8 cellular contexts compared by ENCODE assay signal in genomic region chr12:25958254-25959068, GRCh38. TPM values are rescaled to one million over a fixed set of nuclear protein-coding genes. Genes with fewer than 3 reads are reported as not detected.
A peak's percentile ranks its signal among the peaks of the same experiment; 100 is the strongest.
DNase-seq lines count a peak whose midpoint lies in the region; ATAC-seq, FAIRE-seq and TF ChIP-seq lines count a peak whose summit lies in the region.

TSS of gene RASSF8 (plus strand) at chr12:25958682. CDS start at chr12:26055344, 96,662 bp downstream.

- peak; percentile 85 for ATAC-seq in GM19328 (IDR thresholded peaks at IDR 0.05; ENCODE audit: unreplicated experiment)
- peak; percentile 79 for ATAC-seq in HG03342 (IDR thresholded peaks at IDR 0.05; ENCODE audit: unreplicated experiment)
- ATAC-seq in K562: peak; percentile 99

- intact Hi-C loops in Calu3 (cut with micrococcal nuclease; ENCODE audit: unreplicated experiment): no loop called here
- intact Hi-C loops in K562 (cut with micrococcal nuclease): no loop called here

- TF ChIP-seq CTCF in Calu3 (IDR thresholded peaks at IDR 0.05; ENCODE audit: unreplicated experiment) (no peak), K562 (IDR thresholded peaks at IDR 0.05 in 2 of 3, conservative IDR thresholded peaks at IDR 0.05 in 1 of 3; ENCODE audit: insufficient read depth in 2 of 3, low read depth in 1 of 3, low read length in 3 of 3) (no peak), progenitor cell of endocrine pancreas (IDR thresholded peaks at IDR 0.05; ENCODE audit: unreplicated experiment) (peak; percentile 18)

- TF ChIP-seq POLR2A in K562 (conservative IDR thresholded peaks at IDR 0.05): no peak

- BruUV-seq in Calu3 (replicated peaks; lab: Mats Ljungman, UMichigan) (no TSS peak), K562 (replicated peaks; lab: Mats Ljungman, UMichigan) (no TSS peak)

- POLR2A ChIA-PET in K562 (lab: Yijun Ruan, JAX): interaction anchor here (0.6 to 0.7 kb wide), 2 partner anchors 21 to 569 kb away, joined by 3 to 4 read pairs; no protein-coding TSS in a partner anchor

- H3K27ac Mint-ChIP-seq in Calu3 (ENCODE audit: unreplicated experiment) (peak within 1 kb of the TSS; percentile 56), progenitor cell of endocrine pancreas (peak within 1 kb of the TSS; percentile 96)

- no peak within 1 kb of the TSS for H3K27ac ChIP-seq in K562 (ENCODE audit: extremely low read depth, low read depth, low read length)

- H4K20me1 ChIP-seq in K562 (replicated peaks; ENCODE audit: control insufficient read depth, insufficient read depth, low read length): no peaks in the 10 kb centered on the region; the same call in 1 of the 2 replicates

- peak; percentile 80 for DNase-seq in Calu3
- DNase-seq in NT2/D1 (ENCODE audit: low read depth, low spot score): peak; percentile 89
- peak; percentile 64 to 82 (median 80) for DNase-seq in K562 (ENCODE audit: extremely low read depth in 1 of 4, low spot score in 3 of 4)
- DNase-seq in hepatic stellate cell (ENCODE audit: low spot score): peak; percentile 72
- DNase-seq in progenitor cell of endocrine pancreas (ENCODE audit: low spot score, unreplicated experiment): peak; percentile 80
- no peak for DNase-seq in NCI-H446 treated with DMSO at 0.1 percent for 48 hours (lab: John Stamatoyannopoulos, UW)

- no peaks in the 10 kb centered on the region for H3K27me3 Mint-ChIP-seq in Calu3 (ENCODE audit: unreplicated experiment)
- H3K27me3 Mint-ChIP-seq in progenitor cell of endocrine pancreas: peaks cover 2% of the 10 kb centered on the region

- H3K4me1 ChIP-seq in NT2/D1 (ENCODE audit: insufficient read depth, insufficient read length) (peaks cover 3% of the 10 kb centered on the region), K562 (replicated peaks in 1 of 2; ENCODE audit: control insufficient read depth in 2 of 2, insufficient read depth in 2 of 2, low read length in 2 of 2) (peaks cover 0 to 13% of the 10 kb centered on the region in 2 experiments; a peak in 2 of 5 replicates)

- H3K27me3 ChIP-seq in NT2/D1 (ENCODE audit: insufficient read depth, insufficient read length): no peaks in the 10 kb centered on the region
- H3K27me3 ChIP-seq in K562 (ENCODE audit: control insufficient read depth in 2 of 2, insufficient read depth in 2 of 2, low read length in 2 of 2): peaks cover 9 to 14% of the 10 kb centered on the region in 2 experiments

- no peak for FAIRE-seq in K562 (lab: Jason Lieb, UNC)

- TF ChIP-seq EP300 in K562 (IDR thresholded peaks at IDR 0.05; ENCODE audit: low read length): no peak

- H3K4me3 Mint-ChIP-seq in Calu3 (ENCODE audit: low read depth, unreplicated experiment) (peak within 1 kb of the TSS; percentile 82), progenitor cell of endocrine pancreas (ENCODE audit: low read depth) (peak within 1 kb of the TSS; percentile 93)

- no peaks in the 10 kb centered on the region for H3K79me2 ChIP-seq in K562 (ENCODE audit: control insufficient read depth, insufficient read depth, low read length)

- H3K36me3 ChIP-seq in NT2/D1 (ENCODE audit: insufficient read depth, insufficient read length, low read length): peaks cover 24% of the 10 kb centered on the region
- H3K36me3 ChIP-seq in K562 (ENCODE audit: control insufficient read depth, insufficient read depth, low read length): no peaks in the 10 kb centered on the region

- H3K36me3 Mint-ChIP-seq in Calu3 (ENCODE audit: insufficient read depth, unreplicated experiment) (peaks cover 21% of the 10 kb centered on the region), progenitor cell of endocrine pancreas (ENCODE audit: insufficient read depth) (peaks cover 2% of the 10 kb centered on the region)

- peak within 1 kb of the TSS; percentile 72 for H2AFZ ChIP-seq in K562 (ENCODE audit: low read depth, low read length)

- peaks cover 25% of the 10 kb centered on the region for H3K4me1 Mint-ChIP-seq in Calu3 (ENCODE audit: low read depth, unreplicated experiment)
- H3K4me1 Mint-ChIP-seq in progenitor cell of endocrine pancreas (ENCODE audit: low read depth): peaks cover 21% of the 10 kb centered on the region

- in situ Hi-C loops in K562 (cut with MboI): no loop called here

- no peak for TF ChIP-seq RAD21 in K562 (CRISPR knock-in tag; conservative IDR thresholded peaks at IDR 0.05 in 1 of 2, IDR thresholded peaks at IDR 0.05 in 1 of 2)

- H3K4me2 ChIP-seq in K562 (ENCODE audit: insufficient read depth, low read length): peak within 1 kb of the TSS; percentile 58

- no peaks in the 10 kb centered on the region for H3K9me3 Mint-ChIP-seq in Calu3 (ENCODE audit: low read depth, unreplicated experiment)
- H3K9me3 Mint-ChIP-seq in progenitor cell of endocrine pancreas (ENCODE audit: low read depth): no peaks in the 10 kb centered on the region

- CTCF ChIA-PET in Calu3 (lab: Charles Lee) (no interaction called here), K562 (lab: Yijun Ruan, JAX; ENCODE audit: low intra/inter-chr PET ratio) (no interaction called here)

- H3K9me1 ChIP-seq in K562 (ENCODE audit: control insufficient read depth, insufficient read depth, low read length): no peaks in the 10 kb centered on the region

- peak within 1 kb of the TSS; percentile 93 for H3K9ac ChIP-seq in NT2/D1 (ENCODE audit: insufficient read length, low read depth)
- peak within 1 kb of the TSS; percentile 25 to 85; a peak in 3 of 4 replicates for H3K9ac ChIP-seq in K562 (ENCODE audit: insufficient read depth in 1 of 2, low read depth in 2 of 2, low read length in 2 of 2)

- H3K9me3 ChIP-seq in NT2/D1 (ENCODE audit: insufficient read depth, low read length) (peaks cover 12% of the 10 kb centered on the region), K562 (replicated peaks; ENCODE audit: control insufficient read depth, insufficient read depth, low read depth, low read length) (no peaks in the 10 kb centered on the region)

- 2% methylated on average over 51 of the region's 140 CpGs for WGBS in K562 (ENCODE audit: insufficient coverage, low coverage, missing lambda C conversion rate)

- peak within 1 kb of the TSS; percentile 89 for H3K4me3 ChIP-seq in NT2/D1 (ENCODE audit: insufficient read length, low read depth)
- peak within 1 kb of the TSS; percentile 48 for H3K4me3 ChIP-seq in K562

TF ChIP-seq in K562, 482 proteins besides CTCF, POLR2A, EP300 and RAD21 (continues in another document):
- TF ChIP-seq LEF1 (IDR thresholded peaks at IDR 0.05): no peak
- TF ChIP-seq HIVEP1 (CRISPR knock-in tag; IDR thresholded peaks at IDR 0.05): no peak
- peak; percentile 67; the same call in 1 of the 2 replicates for TF ChIP-seq CTBP1 (IDR thresholded peaks at IDR 0.05; ENCODE audit: borderline replicate concordance)
- no peak for TF ChIP-seq ADNP (tag; IDR thresholded peaks at IDR 0.05)
- TF ChIP-seq ZNF77 (CRISPR knock-in tag; IDR thresholded peaks at IDR 0.05): no peak
- no peak for TF ChIP-seq ZNF76 (CRISPR knock-in tag; IDR thresholded peaks at IDR 0.05; ENCODE audit: borderline replicate concordance)
- TF ChIP-seq, protein P1, sequence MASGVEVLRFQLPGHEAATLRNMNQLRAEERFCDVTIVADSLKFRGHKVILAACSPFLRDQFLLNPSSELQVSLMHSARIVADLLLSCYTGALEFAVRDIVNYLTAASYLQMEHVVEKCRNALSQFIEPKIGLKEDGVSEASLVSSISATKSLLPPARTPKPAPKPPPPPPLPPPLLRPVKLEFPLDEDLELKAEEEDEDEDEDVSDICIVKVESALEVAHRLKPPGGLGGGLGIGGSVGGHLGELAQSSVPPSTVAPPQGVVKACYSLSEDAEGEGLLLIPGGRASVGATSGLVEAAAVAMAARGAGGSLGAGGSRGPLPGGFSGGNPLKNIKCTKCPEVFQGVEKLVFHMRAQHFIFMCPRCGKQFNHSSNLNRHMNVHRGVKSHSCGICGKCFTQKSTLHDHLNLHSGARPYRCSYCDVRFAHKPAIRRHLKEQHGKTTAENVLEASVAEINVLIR (CRISPR knock-in tag; IDR thresholded peaks at IDR 0.05): peak; percentile 26; the same call in 1 of the 2 replicates
- peak; percentile 7; the same call in 1 of the 2 replicates for TF ChIP-seq RB1 (IDR thresholded peaks at IDR 0.05; ENCODE audit: low read depth)
- no peak for TF ChIP-seq MED1 (CRISPR knock-in tag; IDR thresholded peaks at IDR 0.05; ENCODE audit: borderline replicate concordance)
- no peak for TF ChIP-seq PREB (CRISPR knock-in tag; IDR thresholded peaks at IDR 0.05)
- TF ChIP-seq ARNT (IDR thresholded peaks at IDR 0.05): no peak

RNA-seq across cellular contexts. Expression of gene RASSF8, which starts in this region (rescaled TPM):
- total RNA-seq in Calu3 (2022) (17.4 and 26.6 TPM in 2 replicates), K562 (2014; rRNA removed) (0.09 and 0.12 TPM in 2 replicates), K562 (2014; rRNA removed; fragmentation: Illumina TruSeq; extraction: Trizol) (0.11 and 0.32 TPM in 2 replicates), K562 (2015; rRNA removed; fragmentation: Illumina TruSeq; extraction: Trizol) (0.26 and 0.36 TPM in 2 replicates), K562 (2021) (0.09 and 0.29 TPM in 2 replicates), progenitor cell of endocrine pancreas (36.9 and 38.8 TPM in 2 replicates)
- total RNA-seq in K562 (2011; cell fraction: chromatin; rRNA removed; ENCODE audit: low replicate concordance): 0.18 and 0.30 TPM in 2 replicates
- total RNA-seq in K562 (2011; cell fraction: nucleolus; rRNA removed): not detected in 2 replicates
- 1.8 TPM in 1 of 2 replicates, not detected in the other for total RNA-seq in K562 (2011; cell fraction: nucleoplasm; rRNA removed)
- polyA plus RNA-seq in K562 (2011; rRNA removed) (0.14 and 0.22 TPM in 2 replicates), K562 (2014; fragmentation: Illumina TruSeq; extraction: Trizol) (0.21 and 0.30 TPM in 2 replicates), K562 (2014; fragmentation: Nextera tagmentation; extraction: Ambion mirVana) (under 1 TPM; 0.01 to 0.07 TPM), K562 (2014; rRNA removed) (0.03 TPM in 1 of 2 replicates, not detected in the other)
- 0.29 TPM in 1 of 2 replicates, not detected in the other for polyA plus RNA-seq in K562 (2011; cell fraction: cytosol; rRNA removed)
- 0.04 TPM in 2 replicates for polyA plus RNA-seq in K562 (2011; cell fraction: nucleus; rRNA removed)
- polyA plus RNA-seq in K562 (2012): 0.09 and 0.61 TPM in 2 replicates
- 0.63 and 0.69 TPM in 2 replicates for polyA minus RNA-seq in K562 (2011; rRNA and poly(A)+ RNA removed)
- 0.38 and 2.5 TPM in 2 replicates for polyA minus RNA-seq in K562 (2011; cell fraction: cytosol; rRNA and poly(A)+ RNA removed)
- polyA minus RNA-seq in K562 (2011; cell fraction: nucleus; rRNA and poly(A)+ RNA removed): 0.33 and 0.40 TPM in 2 replicates
